Comparison of ENCODE assay signal across 6 cellular contexts in the genomic region with DNA sequence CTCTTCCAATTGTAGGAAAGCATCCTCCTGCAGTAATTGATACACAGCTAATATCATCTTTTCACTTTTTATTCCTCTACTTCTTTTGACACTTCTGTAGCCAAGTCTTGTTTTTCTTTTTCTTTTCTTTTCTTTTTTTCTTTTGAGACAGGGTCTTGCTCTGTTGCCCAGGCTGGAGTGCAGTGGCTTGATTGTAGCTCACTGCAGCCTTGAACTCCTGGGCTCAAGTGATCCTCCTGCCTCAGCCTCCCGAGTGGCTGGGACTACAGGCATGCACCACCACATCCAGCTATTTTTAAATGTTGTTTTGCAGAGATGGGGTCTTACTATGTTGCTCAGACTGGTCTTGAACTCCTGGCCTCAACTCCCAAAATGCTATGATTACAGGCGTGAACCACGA. TPM values are rescaled to one million over a fixed set of nuclear protein-coding genes. Genes with fewer than 3 reads are reported as not detected.
"Had no signal": no experiment of that assay in that cellular context is flagged by ENCODE, and none has a peak within 500 bp of the region (broad histone marks: within the 10 kb centered on the region; RNA-seq: fewer than 3 reads in every experiment).

No MANE protein-coding gene starts in this region.

RNA-seq across cellular contexts. Expression of gene C3AR1, which starts 5.7 kb away (rescaled TPM):
- total RNA-seq: GM23248, GM23338, H1, H7, H9 had no signal
- polyA plus RNA-seq: GM23338, H1 had no signal

RNA-seq across cellular contexts. Expression of gene CLEC4A, which starts 51.6 kb away (rescaled TPM):
- total RNA-seq: GM23248, GM23338, H4, H7 had no signal
